In the genomic region with DNA sequence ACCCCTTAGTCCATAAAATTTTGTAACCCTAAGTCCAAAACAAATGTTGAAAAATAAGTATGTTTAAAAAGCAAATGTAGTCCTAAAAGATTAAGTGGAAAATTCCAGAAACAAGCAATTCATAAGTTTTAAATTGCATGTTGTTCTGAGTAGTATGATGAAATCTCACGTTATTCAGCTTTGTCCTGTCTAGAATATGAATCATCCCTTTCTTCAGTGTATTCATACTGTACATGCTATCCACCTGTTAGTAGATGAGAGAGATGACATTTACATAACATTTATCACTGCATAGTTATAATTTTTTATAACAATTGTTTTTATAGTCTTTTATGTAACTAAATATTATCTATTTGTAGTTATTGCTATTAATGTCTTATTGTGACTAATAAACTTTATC, we compare ENCODE assay signal across 16 cellular contexts.
"Had no signal": no experiment of that assay in that cellular context is flagged by ENCODE, and none has a peak within 500 bp of the region (broad histone marks: within the 10 kb centered on the region; RNA-seq: fewer than 3 reads in every experiment).

No MANE protein-coding gene starts in this region.

- H3K4me3 ChIP-seq: colonic mucosa, gastrocnemius medialis, right atrium auricular region, sigmoid colon, skin epidermis, stomach, thoracic aorta had no signal

- FAIRE-seq: endothelial cell of umbilical vein had no signal

- ATAC-seq: esophagus mucosa, gastrocnemius medialis, natural killer cell had no signal

- H3K27ac ChIP-seq: colonic mucosa, gastrocnemius medialis, right atrium auricular region, sigmoid colon, skin epidermis, stomach, thoracic aorta had no signal

- H3K4me1 ChIP-seq: colonic mucosa, gastrocnemius medialis, right atrium auricular region, sigmoid colon, stomach had no signal

- H3K36me3 ChIP-seq: colonic mucosa, gastrocnemius medialis, right atrium auricular region, sigmoid colon, stomach, thoracic aorta had no signal

- H3K27me3 ChIP-seq: colonic mucosa, gastrocnemius medialis, right atrium auricular region, sigmoid colon, stomach had no signal

- H3K9me3 ChIP-seq: colonic mucosa, gastrocnemius medialis, right atrium auricular region, sigmoid colon, stomach, thoracic aorta had no signal

- DNase-seq: cerebellar nuclear complex; colonic mucosa; effector CD4-positive, alpha-beta T cell; endodermal cell; gastrocnemius medialis; natural killer cell; sigmoid colon; stimulated activated CD4-positive, alpha-beta T cell treated with anti-CD3 and anti-CD28 coated beads, Interleukin-2, amount 100 ng/mL, for 24 hours; stimulated activated naive CD4-positive, alpha-beta T cell; stomach; substantia nigra had no signal
